ENCODE assay signal across 26 cellular contexts in genomic region chr5:501833-502184, GRCh38. TPM values are rescaled to one million over a fixed set of nuclear protein-coding genes. Genes with fewer than 3 reads are reported as not detected.
A peak's percentile ranks its signal among the peaks of the same experiment; 100 is the strongest.
DNase-seq lines count a peak whose midpoint lies in the region; ATAC-seq, FAIRE-seq and TF ChIP-seq lines count a peak whose summit lies in the region.
"Had no signal": no experiment of that assay in that cellular context is flagged by ENCODE, and none has a peak within 500 bp of the region (broad histone marks: within the 10 kb centered on the region; RNA-seq: fewer than 3 reads in every experiment).

No MANE protein-coding gene starts in this region.

- H3K27ac ChIP-seq in left ventricle myocardium inferior (replicated peaks), result peak overlapping the region; percentile 16
- no peak overlapping the region for H3K27ac ChIP-seq in mammary epithelial cell (ENCODE audit: insufficient read depth, low read depth, low read length)
- peak overlapping the region; percentile 72 to 87 for H3K27ac ChIP-seq in kidney (ENCODE audit: low read depth in 2 of 2, low read length in 2 of 2)
- no peak overlapping the region for H3K27ac ChIP-seq in subcutaneous abdominal adipose tissue (ENCODE audit: low read depth, low read length)
- H3K27ac ChIP-seq: A549, gastroesophageal sphincter, parathyroid adenoma, right atrium auricular region, spleen had no signal

- DNase-seq in left ventricle myocardium inferior (no peak), Right ventricle myocardium superior (no peak), mammary epithelial cell (no peak), kidney (no peak), SKM-1 treated with dmso at 0.1 percent for 144 hours (lab: John Stamatoyannopoulos, UW; ENCODE audit: unreplicated experiment) (no peak), activated gamma-delta T cell treated with Interleukin-2 at 50 U/mL for 16 hours (no peak), HAP-1 (ENCODE audit: low spot score in 2 of 2) (no peak)
- DNase-seq: activated CD4-positive, alpha-beta T cell treated with anti-CD3 and anti-CD28 coated beads for 4 hours; activated effector memory CD4-positive, alpha-beta T cell treated with anti-CD3 and anti-CD28 coated beads, Interleukin-2, amount 50 U/mL, for 16 hours; AML-193; caudate nucleus; NCI-H1092 treated with DMSO at 0.1 percent for 48 hours; NCI-H2171 treated with DMSO at 0.1 percent for 48 hours; spleen; stimulated activated CD4-positive, alpha-beta T cell treated with anti-CD3 and anti-CD28 coated beads, Interleukin-2, amount 100 ng/mL, for 48 hours; stimulated activated naive CD8-positive, alpha-beta T cell treated with anti-CD3 and anti-CD28 coated beads, Interleukin-15, amount 100 ng/mL, for 72 hours; T-helper 9 cell had no signal

- peak overlapping the region; percentile 44 for H3K4me3 ChIP-seq in left ventricle myocardium inferior
- H3K4me3 ChIP-seq in mammary epithelial cell (replicated peaks in 1 of 3; ENCODE audit: insufficient read depth in 1 of 3, low read depth in 2 of 3, low read length in 3 of 3), result no peak overlapping the region
- H3K4me3 ChIP-seq in kidney (ENCODE audit: low read length in 2 of 2), result peak overlapping the region in 1 of 2 donors; percentile 41
- peak overlapping the region in 3 of 5 donors; percentile 0 to 42 (median 12) for H3K4me3 ChIP-seq in subcutaneous abdominal adipose tissue (ENCODE audit: low read depth in 1 of 5, low read length in 5 of 5)
- no peak overlapping the region for H3K4me3 ChIP-seq in HAP-1
- H3K4me3 ChIP-seq: A549, gastroesophageal sphincter, tibial nerve had no signal

- no TSS peak for BruUV-seq in mammary epithelial cell (replicated peaks; lab: Mats Ljungman, UMichigan)

- no peak overlapping the region for H3K9ac ChIP-seq in mammary epithelial cell (ENCODE audit: insufficient read depth, low read length)
- peak overlapping the region in 1 of 2 donors; percentile 65 for H3K9ac ChIP-seq in kidney (ENCODE audit: low read length in 2 of 2)
- no peak overlapping the region for H3K9ac ChIP-seq in subcutaneous abdominal adipose tissue (ENCODE audit: low read length in 5 of 5)
- H3K9ac ChIP-seq: parathyroid adenoma had no signal

- intact Hi-C loops in left ventricle myocardium inferior (cut with micrococcal nuclease) (no loop called here), Right ventricle myocardium superior (cut with DNase I) (no loop called here), mammary epithelial cell (cut with micrococcal nuclease) (no loop called here), kidney (cut with DNase I) (no loop called here)

- WGBS in mammary epithelial cell (ENCODE audit: low coverage, missing lambda C conversion rate), result 18% methylated on average over 9 of the region's 22 CpGs

- peak overlapping the region; percentile 57 for H3K4me2 ChIP-seq in mammary epithelial cell (ENCODE audit: insufficient read depth, low read depth, low read length)
- H3K4me2 ChIP-seq: A549 had no signal

- H2AFZ ChIP-seq in mammary epithelial cell (ENCODE audit: low read depth, low read length), result peak overlapping the region; percentile 71
- H2AFZ ChIP-seq: parathyroid adenoma had no signal

- H3K27me3 ChIP-seq in left ventricle myocardium inferior (ENCODE audit: low read depth) (peaks cover 89% of the 10 kb centered on the region), mammary epithelial cell (ENCODE audit: insufficient read depth, low read length) (peaks cover 7% of the 10 kb centered on the region), subcutaneous abdominal adipose tissue (ENCODE audit: control insufficient read depth in 5 of 5, insufficient read depth in 4 of 5, low read length in 5 of 5) (peaks cover 36 to 70% (median 60%) of the 10 kb centered on the region in 5 donors), HAP-1 (ENCODE audit: low read depth) (0 out of 2 replicates have a peak, but pooled peaks cover 3% of the 10 kb centered on the region)
- H3K27me3 ChIP-seq: right atrium auricular region had no signal

- H3K36me3 ChIP-seq in left ventricle myocardium inferior (no peaks in the 10 kb centered on the region), mammary epithelial cell (ENCODE audit: insufficient read depth, low read length) (no peaks in the 10 kb centered on the region), kidney (ENCODE audit: control insufficient read depth in 1 of 2, insufficient read depth in 2 of 2, low read length in 2 of 2) (no peaks in the 10 kb centered on the region), subcutaneous abdominal adipose tissue (ENCODE audit: control insufficient read depth in 5 of 5, insufficient read depth in 5 of 5, low read length in 5 of 5) (no peaks in the 10 kb centered on the region), HAP-1 (replicated peaks) (no peaks in the 10 kb centered on the region)
- H3K36me3 ChIP-seq: gastroesophageal sphincter, right atrium auricular region, spleen, tibial nerve had no signal

- H4K20me1 ChIP-seq in mammary epithelial cell (ENCODE audit: insufficient read depth, low read length), result no peaks in the 10 kb centered on the region

- no peak for ATAC-seq in Right ventricle myocardium superior (ENCODE audit: poor library complexity)
- ATAC-seq: gastroesophageal sphincter; Right ventricle myocardium inferior; stimulated activated naive CD8-positive, alpha-beta T cell treated with anti-CD3 and anti-CD28 coated beads, Interleukin-15, amount 100 ng/mL, for 72 hours had no signal

- CTCF ChIA-PET in mammary epithelial cell (lab: Charles Lee; ENCODE audit: low non-redundant PET), result no interaction called here

- H3K9me3 ChIP-seq in left ventricle myocardium inferior (replicated peaks), result no peaks in the 10 kb centered on the region
- H3K9me3 ChIP-seq in mammary epithelial cell (replicated peaks; ENCODE audit: insufficient read depth, low read length), result no peaks in the 10 kb centered on the region
- no peaks in the 10 kb centered on the region for H3K9me3 ChIP-seq in kidney (ENCODE audit: control insufficient read depth in 1 of 2, low read length in 2 of 2)
- H3K9me3 ChIP-seq in subcutaneous abdominal adipose tissue (ENCODE audit: control insufficient read depth in 5 of 5, low read length in 5 of 5), result peaks cover 0 to 4% (median 0%) of the 10 kb centered on the region in 5 donors
- H3K9me3 ChIP-seq in HAP-1, result no peaks in the 10 kb centered on the region
- H3K9me3 ChIP-seq: A549, gastroesophageal sphincter, right atrium auricular region, spleen, tibial nerve had no signal

- dilution Hi-C loops in mammary epithelial cell (cut with HindIII; ENCODE audit: low sequenced_read_pairs), result loop anchor here (5.0 kb wide), 3 partner anchors 45 to 75 kb away; partner anchors contain the start of gene EXOC3

- H3K4me1 ChIP-seq in left ventricle myocardium inferior (no peaks in the 10 kb centered on the region), mammary epithelial cell (ENCODE audit: insufficient read depth, low read length) (no peaks in the 10 kb centered on the region), kidney (ENCODE audit: control insufficient read depth in 1 of 2, insufficient read depth in 1 of 2, low read depth in 1 of 2, low read length in 2 of 2) (peaks cover 6 to 23% of the 10 kb centered on the region in 2 donors), subcutaneous abdominal adipose tissue (ENCODE audit: control insufficient read depth in 5 of 5, insufficient read depth in 5 of 5, low read length in 5 of 5) (peaks cover 0 to 10% (median 6%) of the 10 kb centered on the region in 5 donors), HAP-1 (no peaks in the 10 kb centered on the region)
- H3K4me1 ChIP-seq: gastroesophageal sphincter, parathyroid adenoma, right atrium auricular region had no signal

- H3K79me2 ChIP-seq in mammary epithelial cell (ENCODE audit: insufficient read depth, low read length), result no peaks in the 10 kb centered on the region
- H3K79me2 ChIP-seq: parathyroid adenoma had no signal

- FAIRE-seq in kidney (lab: Jason Lieb, UNC), result no peak
- FAIRE-seq: A549, GM12892, H54 had no signal

- in situ Hi-C loops in mammary epithelial cell (cut with MboI; ENCODE audit: low sequenced_read_pairs in 2 of 2) (no loop called here), HAP-1 (cut with MboI; ENCODE audit: low sequenced_read_pairs) (no loop called here)

- TF ChIP-seq CTCF in left ventricle myocardium inferior (IDR thresholded peaks at IDR 0.05; ENCODE audit: borderline replicate concordance) (no peak), mammary epithelial cell (conservative IDR thresholded peaks at IDR 0.05 in 1 of 2, IDR thresholded peaks at IDR 0.05 in 1 of 2; ENCODE audit: extremely low read depth in 1 of 2, insufficient read depth in 1 of 2, low read depth in 1 of 2, low read length in 2 of 2) (no peak), kidney (IDR thresholded peaks at IDR 0.05; ENCODE audit: borderline replicate concordance, extremely low read depth, insufficient read depth) (no peak)

RNA-seq across cellular contexts. Expression of gene SLC9A3, which starts 22.4 kb away (rescaled TPM):
- total RNA-seq in left ventricle myocardium inferior, result 0.91 TPM
- total RNA-seq in Right ventricle myocardium superior, result 0.91 TPM
- total RNA-seq in mammary epithelial cell, result 1 to 10 TPM; 1.0 to 1.3 TPM
- polyA plus RNA-seq in mammary epithelial cell, result 1.00 TPM
- not detected for polyA minus RNA-seq in mammary epithelial cell
- 10.5 TPM for total RNA-seq in kidney
- 36.9 TPM for polyA plus RNA-seq in kidney (ENCODE audit: insufficient read depth, low read depth, low replicate concordance)

RNA-seq across cellular contexts. Expression of gene EXOC3, which starts 58.8 kb away (rescaled TPM):
- total RNA-seq in left ventricle myocardium inferior (46.2 TPM), Right ventricle myocardium superior (46.4 TPM), mammary epithelial cell (10 to 100 TPM; 19.5 to 41.2 TPM), kidney (71.5 TPM)
- polyA plus RNA-seq in mammary epithelial cell (15.0 TPM), kidney (ENCODE audit: insufficient read depth, low read depth, low replicate concordance) (40.5 TPM)
- 26.2 TPM for polyA minus RNA-seq in mammary epithelial cell

Comparison
In these comparisons a context has a peak if more than half of its experiments do, and no peak if none do; other contexts are left out.
1. H3K27ac ChIP-seq: peak in left ventricle myocardium inferior (single experiment) and kidney (2 of 2); none in mammary epithelial cell (single experiment) and subcutaneous abdominal adipose tissue (single experiment).
2. H3K4me3 ChIP-seq: peak in left ventricle myocardium inferior (single experiment) and subcutaneous abdominal adipose tissue (3 of 5); none in mammary epithelial cell (0 of 3) and HAP-1 (single experiment).